In genomic region chr5:126998201-126998631, GRCh38 we compare ENCODE assay signal across 9 cellular contexts. TPM values are rescaled to one million over a fixed set of nuclear protein-coding genes. Genes with fewer than 3 reads are reported as not detected.
DNase-seq lines count a peak whose midpoint lies in the region; ATAC-seq and TF ChIP-seq lines count a peak whose summit lies in the region.
"Had no signal": no experiment of that assay in that cellular context is flagged by ENCODE, and none has a peak within 500 bp of the region (broad histone marks: within the 10 kb centered on the region; RNA-seq: fewer than 3 reads in every experiment).

No MANE protein-coding gene starts in this region.

- H3K36me3 ChIP-seq in CD8-positive, alpha-beta T cell (ENCODE audit: insufficient read depth, low read length), result no peaks in the 10 kb centered on the region

- no peaks in the 10 kb centered on the region for H3K36me3 Mint-ChIP-seq in CD8-positive, alpha-beta T cell
- H3K36me3 Mint-ChIP-seq: mesothelial cell of epicardium had no signal

- H3K4me1 Mint-ChIP-seq in CD8-positive, alpha-beta T cell (ENCODE audit: low read depth), result peaks cover 5% of the 10 kb centered on the region

- no peak overlapping the region for H3K4me3 Mint-ChIP-seq in CD8-positive, alpha-beta T cell
- H3K4me3 Mint-ChIP-seq: mesothelial cell of epicardium had no signal

- no peaks in the 10 kb centered on the region for H3K4me1 ChIP-seq in CD8-positive, alpha-beta T cell (ENCODE audit: insufficient read depth, low read length)

- H3K4me3 ChIP-seq in CD8-positive, alpha-beta T cell (ENCODE audit: low read depth, low read length), result no peak overlapping the region

- TF ChIP-seq CTCF in GM20000 (IDR thresholded peaks at IDR 0.05; ENCODE audit: extremely low read depth, missing control alignments) (no peak), omental fat pad (IDR thresholded peaks at IDR 0.05) (no peak)
- TF ChIP-seq CTCF in CD8-positive, alpha-beta T cell (IDR thresholded peaks at IDR 0.05), result no peak

- H3K27ac Mint-ChIP-seq in CD8-positive, alpha-beta T cell, result no peak overlapping the region
- H3K27ac Mint-ChIP-seq: mesothelial cell of epicardium had no signal

- ATAC-seq in HG03460 (IDR thresholded peaks at IDR 0.05; ENCODE audit: unreplicated experiment) (peak; percentile 89), omental fat pad (ENCODE audit: low FRiP score) (no peak), esophagus mucosa (no peak)
- no peak for ATAC-seq in CD8-positive, alpha-beta T cell

- DNase-seq in DMS53 (lab: John Stamatoyannopoulos, UW), result peak; percentile 80
- DNase-seq in GM20000 (ENCODE audit: low spot score), result peak; percentile 50
- peak; percentile 78 for DNase-seq in fibroblast of gingiva (ENCODE audit: low read depth)
- no peak for DNase-seq in omental fat pad (ENCODE audit: low spot score)
- DNase-seq in CD8-positive, alpha-beta T cell, result no peak
- DNase-seq in NCI-H187 treated with DMSO at 0.1 percent for 48 hours (lab: John Stamatoyannopoulos, UW), result no peak

- no peak overlapping the region for H3K27ac ChIP-seq in CD8-positive, alpha-beta T cell (ENCODE audit: low read depth, low read length)

- CTCF ChIA-PET in CD8-positive, alpha-beta T cell (lab: Charles Lee), result no interaction called here

- POLR2A ChIA-PET in CD8-positive, alpha-beta T cell (lab: Charles Lee), result no interaction called here

- no peaks in the 10 kb centered on the region for H3K9me3 Mint-ChIP-seq in CD8-positive, alpha-beta T cell
- H3K9me3 Mint-ChIP-seq: mesothelial cell of epicardium had no signal

- H3K27me3 ChIP-seq in CD8-positive, alpha-beta T cell (ENCODE audit: insufficient read depth, low read length), result no peaks in the 10 kb centered on the region

- no peaks in the 10 kb centered on the region for H3K9me3 ChIP-seq in CD8-positive, alpha-beta T cell (ENCODE audit: low read length)

- intact Hi-C loops in CD8-positive, alpha-beta T cell (cut with DNase I, micrococcal nuclease), result no loop called here

- H3K27me3 Mint-ChIP-seq in CD8-positive, alpha-beta T cell (ENCODE audit: low read depth), result no peaks in the 10 kb centered on the region

RNA-seq across cellular contexts. Expression of gene MARCHF3, which starts 32.1 kb away (rescaled TPM):
- total RNA-seq in omental fat pad, result 10 to 100 TPM in 2 of 4 donors, 1 to 10 TPM in 2; 7.4 to 72.7 (median 16.2) TPM
- total RNA-seq in CD8-positive, alpha-beta T cell, result 1 to 10 TPM; 7.7 to 9.7 TPM
- 2.4 TPM for total RNA-seq in esophagus mucosa

Comparison
In these comparisons a context has a peak if more than half of its experiments do, and no peak if none do; other contexts are left out.
1. DNase-seq: peak in DMS53 (single experiment), GM20000 (single experiment) and fibroblast of gingiva (single experiment); none in omental fat pad (single experiment), CD8-positive, alpha-beta T cell (0 of 7) and NCI-H187 treated with DMSO at 0.1 percent for 48 hours (single experiment).